Comparison of ENCODE assay signal across 28 cellular contexts in genomic region chr2:140929866-140930265, GRCh38.
DNase-seq lines count a peak whose midpoint lies in the region; ATAC-seq lines count a peak whose summit lies in the region.
"Had no signal": no experiment of that assay in that cellular context is flagged by ENCODE, and none has a peak within 500 bp of the region (broad histone marks: within the 10 kb centered on the region; RNA-seq: fewer than 3 reads in every experiment).

No MANE protein-coding gene starts in this region.

- peaks cover 5% of the 10 kb centered on the region for H3K9me3 Mint-ChIP-seq in activated CD8-positive, alpha-beta memory T cell treated with anti-CD3 and anti-CD28 coated beads, Interleukin-2, amount 10 ng/mL, durations not matched to agents 7 days and 5 days (ENCODE audit: low read depth)

- CTCF ChIA-PET in activated CD8-positive, alpha-beta memory T cell treated with anti-CD3 and anti-CD28 coated beads, Interleukin-2, amount 10 ng/mL, durations not matched to agents 7 days and 5 days (lab: Charles Lee), result no interaction called here

- H3K36me3 Mint-ChIP-seq in activated CD8-positive, alpha-beta memory T cell treated with anti-CD3 and anti-CD28 coated beads, Interleukin-2, amount 10 ng/mL, durations not matched to agents 7 days and 5 days, result no peaks in the 10 kb centered on the region
- H3K36me3 Mint-ChIP-seq: activated naive CD8-positive, alpha-beta T cell treated with anti-CD3 and anti-CD28 coated beads, Interleukin-2, amount 10 ng/mL, durations not matched to agents 7 days and 5 days; CD4-positive, alpha-beta memory T cell; immature natural killer cell had no signal

- DNase-seq in DMS 273 (lab: John Stamatoyannopoulos, UW; ENCODE audit: unreplicated experiment) (peak; percentile 45), DMS 273 treated with DMSO at 0.1 percent for 48 hours (lab: John Stamatoyannopoulos, UW) (no peak), OCI-M1 (lab: John Stamatoyannopoulos, UW) (peak; percentile 13), fibroblast of gingiva (ENCODE audit: low read depth) (peak; percentile 72), myocyte (ENCODE audit: low read depth) (peak; percentile 22), NCI-H2196 treated with DMSO at 0.1 percent for 48 hours (lab: John Stamatoyannopoulos, UW; ENCODE audit: unreplicated experiment) (no peak)
- no peak for DNase-seq in stimulated activated CD4-positive, alpha-beta T cell treated with anti-CD3 and anti-CD28 coated beads, Interleukin-4, amount 100 ng/mL, for 24 hours
- DNase-seq in activated CD8-positive, alpha-beta memory T cell treated with anti-CD3 and anti-CD28 coated beads, Interleukin-2, amount 10 ng/mL, durations not matched to agents 7 days and 5 days, result no peak
- DNase-seq: activated CD4-positive, alpha-beta T cell treated with anti-CD3 and anti-CD28 coated beads for 48 hours; activated gamma-delta T cell; activated naive CD8-positive, alpha-beta T cell treated with anti-CD3 and anti-CD28 coated beads, Interleukin-2, amount 10 ng/mL, durations not matched to agents 7 days and 5 days; activated T-cell treated with anti-CD3 and anti-CD28 coated beads, Interleukin-2, amount 50 U/mL, for 24 hours; CD4-positive, alpha-beta memory T cell; dorsolateral prefrontal cortex; GM23248; hippocampal formation; immature natural killer cell; KBM-7; mesendoderm; MM.1S; NCI-H2029 treated with DMSO at 0.1 percent for 48 hours; psoas muscle; SK-N-SH; thyroid gland had no signal

- no peak overlapping the region for H3K4me3 Mint-ChIP-seq in activated CD8-positive, alpha-beta memory T cell treated with anti-CD3 and anti-CD28 coated beads, Interleukin-2, amount 10 ng/mL, durations not matched to agents 7 days and 5 days
- H3K4me3 Mint-ChIP-seq: activated naive CD8-positive, alpha-beta T cell treated with anti-CD3 and anti-CD28 coated beads, Interleukin-2, amount 10 ng/mL, durations not matched to agents 7 days and 5 days; activated T-cell treated with anti-CD3 and anti-CD28 coated beads, Interleukin-2, amount 50 U/mL, for 24 hours; CD4-positive, alpha-beta memory T cell; central memory CD8-positive, alpha-beta T cell; immature natural killer cell; stimulated activated naive CD8-positive, alpha-beta T cell treated with anti-CD3 and anti-CD28 coated beads, Interleukin-15, Interleukin-2, amounts not matched to agents 100 ng/mL and 50 ng/mL, for 24 hours had no signal

- no peaks in the 10 kb centered on the region for H3K4me1 Mint-ChIP-seq in activated CD8-positive, alpha-beta memory T cell treated with anti-CD3 and anti-CD28 coated beads, Interleukin-2, amount 10 ng/mL, durations not matched to agents 7 days and 5 days
- H3K4me1 Mint-ChIP-seq: activated naive CD8-positive, alpha-beta T cell treated with anti-CD3 and anti-CD28 coated beads, Interleukin-2, amount 10 ng/mL, durations not matched to agents 7 days and 5 days; CD4-positive, alpha-beta memory T cell; central memory CD8-positive, alpha-beta T cell; immature natural killer cell had no signal

- H3K27ac Mint-ChIP-seq in activated CD8-positive, alpha-beta memory T cell treated with anti-CD3 and anti-CD28 coated beads, Interleukin-2, amount 10 ng/mL, durations not matched to agents 7 days and 5 days, result no peak overlapping the region
- H3K27ac Mint-ChIP-seq: activated naive CD8-positive, alpha-beta T cell treated with anti-CD3 and anti-CD28 coated beads, Interleukin-2, amount 10 ng/mL, durations not matched to agents 7 days and 5 days; activated T-cell treated with anti-CD3 and anti-CD28 coated beads, Interleukin-2, amount 50 U/mL, for 24 hours; CD4-positive, alpha-beta memory T cell; immature natural killer cell; stimulated activated naive CD8-positive, alpha-beta T cell treated with anti-CD3 and anti-CD28 coated beads, Interleukin-15, Interleukin-2, amounts not matched to agents 100 ng/mL and 50 ng/mL, for 24 hours had no signal

- no peaks in the 10 kb centered on the region for H3K27me3 Mint-ChIP-seq in activated CD8-positive, alpha-beta memory T cell treated with anti-CD3 and anti-CD28 coated beads, Interleukin-2, amount 10 ng/mL, durations not matched to agents 7 days and 5 days
- H3K27me3 Mint-ChIP-seq: activated naive CD8-positive, alpha-beta T cell treated with anti-CD3 and anti-CD28 coated beads, Interleukin-2, amount 10 ng/mL, durations not matched to agents 7 days and 5 days; activated T-cell treated with anti-CD3 and anti-CD28 coated beads, Interleukin-2, amount 50 U/mL, for 24 hours; CD4-positive, alpha-beta memory T cell; central memory CD8-positive, alpha-beta T cell; stimulated activated naive CD8-positive, alpha-beta T cell treated with anti-CD3 and anti-CD28 coated beads, Interleukin-15, Interleukin-2, amounts not matched to agents 100 ng/mL and 50 ng/mL, for 24 hours had no signal

- ATAC-seq in activated CD8-positive, alpha-beta memory T cell treated with anti-CD3 and anti-CD28 coated beads, Interleukin-2, amount 10 ng/mL, durations not matched to agents 7 days and 5 days, result no peak
- ATAC-seq: gastrocnemius medialis, left lobe of liver, psoas muscle had no signal

Comparison
In these comparisons a context has a peak if more than half of its experiments do, and no peak if none do; other contexts are left out.
1. DNase-seq: peak in DMS 273 (single experiment), OCI-M1 (single experiment), fibroblast of gingiva (single experiment) and myocyte (single experiment); none in DMS 273 treated with DMSO at 0.1 percent for 48 hours (single experiment), stimulated activated CD4-positive, alpha-beta T cell treated with anti-CD3 and anti-CD28 coated beads, Interleukin-4, amount 100 ng/mL, for 24 hours (single experiment), activated CD8-positive, alpha-beta memory T cell treated with anti-CD3 and anti-CD28 coated beads, Interleukin-2, amount 10 ng/mL, durations not matched to agents 7 days and 5 days (single experiment) and NCI-H2196 treated with DMSO at 0.1 percent for 48 hours (single experiment).